Comparison of ENCODE assay signal across 1 cellular context in the genomic region with DNA sequence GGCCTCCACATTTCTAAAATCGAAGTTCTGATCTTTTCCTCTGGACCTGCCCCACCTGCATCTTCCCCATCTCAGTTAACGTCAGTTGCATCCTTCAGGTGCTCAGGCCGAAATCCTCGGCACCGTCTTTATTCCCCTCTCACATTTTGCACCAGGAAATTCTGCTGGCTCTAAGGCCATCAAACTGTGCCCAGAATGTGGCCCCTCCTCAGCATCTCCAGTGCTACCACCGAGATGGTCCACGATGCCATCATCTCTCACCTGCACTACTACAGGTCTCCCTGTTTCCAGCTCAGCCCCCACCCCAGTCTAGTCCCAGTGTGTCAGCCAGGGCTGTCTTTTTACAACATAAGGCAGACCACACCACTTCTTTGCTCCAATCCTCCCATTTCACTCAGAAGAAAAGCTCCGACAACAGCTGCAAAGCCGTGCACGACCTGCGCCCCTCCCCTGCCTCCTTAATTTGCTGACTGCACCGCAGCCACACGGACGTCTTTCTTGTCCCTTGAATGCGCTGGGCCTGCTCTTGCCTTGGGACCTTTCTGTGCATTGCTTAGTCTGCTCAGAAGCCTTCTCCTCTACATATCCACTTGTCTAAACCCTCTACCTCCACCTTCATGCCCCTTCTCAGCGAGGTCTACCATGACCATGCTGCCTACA.
TF ChIP-seq lines count a peak whose summit lies in the region.

No MANE protein-coding gene starts in this region.

TF ChIP-seq in HepG2, 621 proteins besides CTCF, POLR2A, EP300 and RAD21:
- TF ChIP-seq ZNF451 (CRISPR knock-in tag; IDR thresholded peaks at IDR 0.05): no peak
- no peak for TF ChIP-seq ZNF441 (CRISPR knock-in tag; IDR thresholded peaks at IDR 0.05; ENCODE audit: borderline replicate concordance)
- TF ChIP-seq ZBTB20 (CRISPR knock-in tag; IDR thresholded peaks at IDR 0.05; ENCODE audit: borderline replicate concordance, low read depth): no peak
- no peak for TF ChIP-seq TBX2 (CRISPR knock-in tag; IDR thresholded peaks at IDR 0.05; ENCODE audit: borderline replicate concordance)
- TF ChIP-seq TP53 (CRISPR knock-in tag; conservative IDR thresholded peaks at IDR 0.05): no peak
- TF ChIP-seq CCAR2 (optimal IDR thresholded peaks at IDR 0.05; ENCODE audit: low read depth, low read length): no peak
- no peak for TF ChIP-seq RFXANK (CRISPR knock-in tag; IDR thresholded peaks at IDR 0.05)
- no peak for TF ChIP-seq ATF1 (CRISPR knock-in tag; IDR thresholded peaks at IDR 0.05)
- TF ChIP-seq, protein P1, sequence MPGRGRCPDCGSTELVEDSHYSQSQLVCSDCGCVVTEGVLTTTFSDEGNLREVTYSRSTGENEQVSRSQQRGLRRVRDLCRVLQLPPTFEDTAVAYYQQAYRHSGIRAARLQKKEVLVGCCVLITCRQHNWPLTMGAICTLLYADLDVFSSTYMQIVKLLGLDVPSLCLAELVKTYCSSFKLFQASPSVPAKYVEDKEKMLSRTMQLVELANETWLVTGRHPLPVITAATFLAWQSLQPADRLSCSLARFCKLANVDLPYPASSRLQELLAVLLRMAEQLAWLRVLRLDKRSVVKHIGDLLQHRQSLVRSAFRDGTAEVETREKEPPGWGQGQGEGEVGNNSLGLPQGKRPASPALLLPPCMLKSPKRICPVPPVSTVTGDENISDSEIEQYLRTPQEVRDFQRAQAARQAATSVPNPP (CRISPR knock-in tag; IDR thresholded peaks at IDR 0.05): no peak
- no peak for TF ChIP-seq TARDBP (CRISPR knock-in tag; IDR thresholded peaks at IDR 0.05)
- TF ChIP-seq EEA1 (CRISPR knock-in tag; IDR thresholded peaks at IDR 0.05; ENCODE audit: borderline replicate concordance): no peak
- TF ChIP-seq, protein P2, sequence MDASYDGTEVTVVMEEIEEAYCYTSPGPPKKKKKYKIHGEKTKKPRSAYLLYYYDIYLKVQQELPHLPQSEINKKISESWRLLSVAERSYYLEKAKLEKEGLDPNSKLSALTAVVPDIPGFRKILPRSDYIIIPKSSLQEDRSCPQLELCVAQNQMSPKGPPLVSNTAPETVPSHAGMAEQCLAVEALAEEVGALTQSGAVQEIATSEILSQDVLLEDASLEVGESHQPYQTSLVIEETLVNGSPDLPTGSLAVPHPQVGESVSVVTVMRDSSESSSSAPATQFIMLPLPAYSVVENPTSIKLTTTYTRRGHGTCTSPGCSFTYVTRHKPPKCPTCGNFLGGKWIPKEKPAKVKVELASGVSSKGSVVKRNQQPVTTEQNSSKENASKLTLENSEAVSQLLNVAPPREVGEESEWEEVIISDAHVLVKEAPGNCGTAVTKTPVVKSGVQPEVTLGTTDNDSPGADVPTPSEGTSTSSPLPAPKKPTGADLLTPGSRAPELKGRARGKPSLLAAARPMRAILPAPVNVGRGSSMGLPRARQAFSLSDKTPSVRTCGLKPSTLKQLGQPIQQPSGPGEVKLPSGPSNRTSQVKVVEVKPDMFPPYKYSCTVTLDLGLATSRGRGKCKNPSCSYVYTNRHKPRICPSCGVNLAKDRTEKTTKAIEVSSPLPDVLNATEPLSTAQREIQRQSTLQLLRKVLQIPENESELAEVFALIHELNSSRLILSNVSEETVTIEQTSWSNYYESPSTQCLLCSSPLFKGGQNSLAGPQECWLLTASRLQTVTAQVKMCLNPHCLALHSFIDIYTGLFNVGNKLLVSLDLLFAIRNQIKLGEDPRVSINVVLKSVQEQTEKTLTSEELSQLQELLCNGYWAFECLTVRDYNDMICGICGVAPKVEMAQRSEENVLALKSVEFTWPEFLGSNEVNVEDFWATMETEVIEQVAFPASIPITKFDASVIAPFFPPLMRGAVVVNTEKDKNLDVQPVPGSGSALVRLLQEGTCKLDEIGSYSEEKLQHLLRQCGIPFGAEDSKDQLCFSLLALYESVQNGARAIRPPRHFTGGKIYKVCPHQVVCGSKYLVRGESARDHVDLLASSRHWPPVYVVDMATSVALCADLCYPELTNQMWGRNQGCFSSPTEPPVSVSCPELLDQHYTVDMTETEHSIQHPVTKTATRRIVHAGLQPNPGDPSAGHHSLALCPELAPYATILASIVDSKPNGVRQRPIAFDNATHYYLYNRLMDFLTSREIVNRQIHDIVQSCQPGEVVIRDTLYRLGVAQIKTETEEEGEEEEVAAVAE (CRISPR knock-in tag; IDR thresholded peaks at IDR 0.05; ENCODE audit: borderline replicate concordance): no peak
- TF ChIP-seq ZNF280B (CRISPR knock-in tag; IDR thresholded peaks at IDR 0.05; ENCODE audit: borderline replicate concordance): no peak
- TF ChIP-seq FOXP1 (IDR thresholded peaks at IDR 0.05): no peak
- no peak for TF ChIP-seq FOXP1 (CRISPR knock-in tag; IDR thresholded peaks at IDR 0.05)
- no peak for TF ChIP-seq CENPX (CRISPR knock-in tag; IDR thresholded peaks at IDR 0.05)
- TF ChIP-seq TRAFD1 (CRISPR knock-in tag; IDR thresholded peaks at IDR 0.05; ENCODE audit: borderline replicate concordance): no peak
- no peak for TF ChIP-seq ZFYVE20 (CRISPR knock-in tag; IDR thresholded peaks at IDR 0.05; ENCODE audit: borderline replicate concordance, low read depth)
- TF ChIP-seq HNF4A (CRISPR knock-in tag; IDR thresholded peaks at IDR 0.05): no peak
- TF ChIP-seq ZNF646 (CRISPR knock-in tag; IDR thresholded peaks at IDR 0.05): no peak
- TF ChIP-seq POGZ (CRISPR knock-in tag; IDR thresholded peaks at IDR 0.05): no peak
